ENCODE assay signal across 1 cellular context in the genomic region with DNA sequence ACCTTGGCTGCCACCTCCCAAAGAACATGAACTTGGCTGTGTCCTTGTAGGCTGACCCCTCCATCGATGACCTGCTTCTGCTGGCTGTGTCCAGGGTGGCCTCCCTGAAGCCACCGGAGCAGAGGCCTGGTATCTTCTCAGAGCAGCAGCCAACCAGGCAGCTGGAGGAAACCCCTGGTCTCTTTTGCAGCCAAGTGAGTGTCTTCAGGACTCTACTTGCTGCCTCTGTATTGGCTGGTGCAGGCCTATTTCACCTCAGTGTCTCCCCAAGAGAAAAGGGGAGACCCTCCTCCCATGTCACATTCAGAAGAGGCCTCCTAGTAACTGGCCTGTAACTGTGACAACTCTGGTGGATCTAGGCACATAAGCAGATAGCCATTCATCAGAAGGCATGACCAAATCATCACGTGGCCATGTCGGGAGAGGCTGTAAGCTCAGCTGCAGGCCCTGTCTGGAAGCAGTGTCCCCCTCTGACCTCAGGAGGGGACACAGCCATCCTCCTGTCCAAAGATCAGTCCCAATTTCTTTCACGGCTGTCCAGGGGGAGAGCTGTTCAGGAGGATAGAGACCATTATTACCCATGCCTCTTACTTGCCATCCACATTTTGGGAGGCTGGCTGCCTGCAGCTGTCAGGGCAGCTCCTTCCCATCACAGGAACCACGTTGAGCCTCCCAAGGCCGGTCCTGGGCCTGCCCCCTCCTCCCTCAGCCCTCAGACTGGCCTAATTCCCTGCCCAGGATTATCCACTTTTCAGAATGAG.
TF ChIP-seq lines count a peak whose summit lies in the region.

No MANE protein-coding gene starts in this region.

TF ChIP-seq in GM23338, 12 proteins besides CTCF, POLR2A, EP300 and RAD21 (continued from another document):
- no peak for TF ChIP-seq ZNF462 (CRISPR knock-in tag; IDR thresholded peaks at IDR 0.05)
- no peak for TF ChIP-seq EZH2phosphoT487 (IDR thresholded peaks at IDR 0.05; ENCODE audit: unreplicated experiment)
- no peak for TF ChIP-seq EZH2 (IDR thresholded peaks at IDR 0.05; ENCODE audit: low read depth, unreplicated experiment)
